ENCODE assay signal across 5 cellular contexts in genomic region chr16:16449721-16450235, GRCh38.
DNase-seq lines count a peak whose midpoint lies in the region; ATAC-seq and TF ChIP-seq lines count a peak whose summit lies in the region.
"Not testable (repeated sequence)": the region's sequence is repeated elsewhere in the genome, so short reads cannot be mapped to it uniquely, and the experiment has no call there.

No MANE protein-coding gene starts in this region.

- not testable (repeated sequence) for H2AFZ ChIP-seq in mammary epithelial cell (ENCODE audit: low read depth, low read length)

- not testable (repeated sequence) for H4K20me1 ChIP-seq in mammary epithelial cell (ENCODE audit: insufficient read depth, low read length)

- not testable (repeated sequence) for H3K9me3 ChIP-seq in RWPE2 (ENCODE audit: severe bottlenecking); mammary epithelial cell (replicated peaks; ENCODE audit: insufficient read depth, low read length)

- H3K4me1 ChIP-seq in RWPE2 (ENCODE audit: insufficient read depth, poor library complexity, severe bottlenecking); mammary epithelial cell (ENCODE audit: insufficient read depth, low read length); foreskin keratinocyte: not testable (repeated sequence)

- dilution Hi-C loops in mammary epithelial cell (cut with HindIII; ENCODE audit: low sequenced_read_pairs) = not testable (repeated sequence)

- BruUV-seq in mammary epithelial cell (replicated peaks; lab: Mats Ljungman, UMichigan) = not testable (repeated sequence)

- not testable (repeated sequence) for H3K4me3 ChIP-seq in RWPE2 (ENCODE audit: severe bottlenecking); mammary epithelial cell (replicated peaks in 1 of 3; ENCODE audit: insufficient read depth in 1 of 3, low read depth in 2 of 3, low read length in 3 of 3); epithelial cell of esophagus (ENCODE audit: low read length)

- H3K9ac ChIP-seq in mammary epithelial cell (ENCODE audit: insufficient read depth, low read length) = not testable (repeated sequence)

- CTCF ChIA-PET in mammary epithelial cell (lab: Charles Lee; ENCODE audit: low non-redundant PET) = not testable (repeated sequence)

- not testable (repeated sequence) for H3K27me3 ChIP-seq in RWPE2 (ENCODE audit: insufficient read depth, poor library complexity, severe bottlenecking); mammary epithelial cell (ENCODE audit: insufficient read depth, low read length); foreskin keratinocyte

- DNase-seq in RWPE2 (ENCODE audit: low spot score) = not testable (repeated sequence)
- peak; percentile 53 for DNase-seq in mammary epithelial cell
- DNase-seq in epithelial cell of esophagus (ENCODE audit: low read depth) = peak; percentile 64
- DNase-seq in foreskin keratinocyte = peak; percentile 44 to 79

- not testable (repeated sequence) for H3K36me3 ChIP-seq in RWPE2 (ENCODE audit: low read depth); mammary epithelial cell (ENCODE audit: insufficient read depth, low read length)

- not testable (repeated sequence) for H3K79me2 ChIP-seq in mammary epithelial cell (ENCODE audit: insufficient read depth, low read length)

- in situ Hi-C loops in mammary epithelial cell (cut with MboI; ENCODE audit: low sequenced_read_pairs in 2 of 2) = not testable (repeated sequence)

- not testable (repeated sequence) for H3K27ac ChIP-seq in RWPE2 (ENCODE audit: poor library complexity, severe bottlenecking); foreskin keratinocyte
- peak overlapping the region; percentile 68 for H3K27ac ChIP-seq in mammary epithelial cell (ENCODE audit: insufficient read depth, low read depth, low read length)

- intact Hi-C loops in mammary epithelial cell (cut with micrococcal nuclease) = not testable (repeated sequence)

- H3K4me2 ChIP-seq in mammary epithelial cell (ENCODE audit: insufficient read depth, low read depth, low read length) = not testable (repeated sequence)

- TF ChIP-seq CTCF in RWPE2 (IDR thresholded peaks at IDR 0.05; ENCODE audit: poor library complexity, severe bottlenecking); mammary epithelial cell (conservative IDR thresholded peaks at IDR 0.05 in 1 of 2, IDR thresholded peaks at IDR 0.05 in 1 of 2; ENCODE audit: extremely low read depth in 1 of 2, insufficient read depth in 1 of 2, low read depth in 1 of 2, low read length in 2 of 2); epithelial cell of esophagus (IDR thresholded peaks at IDR 0.05; ENCODE audit: insufficient read depth, low read depth, low read length, missing control alignments); foreskin keratinocyte (conservative IDR thresholded peaks at IDR 0.05): not testable (repeated sequence)

- ATAC-seq in RWPE2 (ENCODE audit: low read depth) (peak; percentile 68), esophagus mucosa (peak; percentile 90), foreskin keratinocyte (peak; percentile 79)

- WGBS in mammary epithelial cell (ENCODE audit: low coverage, missing lambda C conversion rate) = 14% methylated on average over 3 of the region's 3 CpGs
